ENCODE assay signal across 8 cellular contexts in genomic region chr14:37246427-37246829, GRCh38. TPM values are rescaled to one million over a fixed set of nuclear protein-coding genes. Genes with fewer than 3 reads are reported as not detected.
DNase-seq lines count a peak whose midpoint lies in the region; ATAC-seq lines count a peak whose summit lies in the region.

No MANE protein-coding gene starts in this region.

- peak; percentile 70 for ATAC-seq in HG03442 (IDR thresholded peaks at IDR 0.05; ENCODE audit: unreplicated experiment)
- ATAC-seq in activated CD4-positive, CD25-positive, alpha-beta regulatory T cell treated with anti-CD3 and anti-CD28 coated beads, Interleukin-2, amount 50 U/mL, for 24 hours = no peak
- ATAC-seq in HG02852 (IDR thresholded peaks at IDR 0.05; ENCODE audit: unreplicated experiment) = no peak

- DNase-seq in DMS79 (lab: John Stamatoyannopoulos, UW) (peak; percentile 29), NCI-H82 (lab: John Stamatoyannopoulos, UW) (peak; percentile 63), dedifferentiated amniotic fluid mesenchymal stem cell (ENCODE audit: extremely low spot score) (peak; percentile 55), myocyte (ENCODE audit: low read depth) (peak; percentile 60), cortex of kidney (lab: John Stamatoyannopoulos, UW) (no peak)

RNA-seq across cellular contexts. Expression of gene MIPOL1, which starts 48.7 kb away (rescaled TPM):
- total RNA-seq in myocyte = 10.4 and 11.3 TPM in 2 replicates
- 2.3 TPM for polyA plus RNA-seq in myocyte (2012)
